32 cellular contexts compared by ENCODE assay signal in genomic region chr3:149481491-149481890, GRCh38. TPM values are rescaled to one million over a fixed set of nuclear protein-coding genes. Genes with fewer than 3 reads are reported as not detected.
"Had no signal": no experiment of that assay in that cellular context is flagged by ENCODE, and none has a peak within 500 bp of the region (broad histone marks: within the 10 kb centered on the region; RNA-seq: fewer than 3 reads in every experiment).

No MANE protein-coding gene starts in this region.

- H3K27me3 Mint-ChIP-seq: naive B cell; natural killer cell treated with Interleukin-12 subunit alpha and Interleukin-12 subunit beta and Interleukin-15 and Interleukin-18, amount 100 ng/mL, for 72 hours had no signal

- H3K9ac ChIP-seq: neural progenitor cell had no signal

- H3K9me3 Mint-ChIP-seq: central memory CD8-positive, alpha-beta T cell; immature natural killer cell; mesothelial cell of epicardium; naive B cell; natural killer cell treated with Interleukin-12 subunit alpha and Interleukin-12 subunit beta and Interleukin-15 and Interleukin-18, amount 100 ng/mL, for 72 hours; neural progenitor cell; stimulated activated memory B cell treated with anti-CD40 and anti-IgM and Interleukin-4, amounts not matched to agents 10 μg/mL and 1 μg/mL and 100 μg/mL, for 72 hours; stimulated activated naive CD8-positive, alpha-beta T cell treated with anti-CD3 and anti-CD28 coated beads, Interleukin-15, Interleukin-2, amounts not matched to agents 100 ng/mL and 50 ng/mL, for 24 hours had no signal

- H3K4me3 ChIP-seq: coronary artery, esophagus muscularis mucosa, gastroesophageal sphincter, heart left ventricle, hepatocyte, lower lobe of right lung, mucosa of descending colon, neural progenitor cell, prostate gland, right atrium auricular region, sigmoid colon, thoracic aorta, tibial nerve, upper lobe of right lung, uterus had no signal

- H3K9me3 ChIP-seq: esophagus muscularis mucosa, gastroesophageal sphincter, heart left ventricle, lower lobe of right lung, mucosa of descending colon, prostate gland, right atrium auricular region, sigmoid colon, thoracic aorta, tibial nerve, upper lobe of right lung, uterus had no signal

- H3K27me3 ChIP-seq: esophagus muscularis mucosa, foreskin keratinocyte, gastroesophageal sphincter, heart left ventricle, hepatocyte, neural progenitor cell, right atrium auricular region, sigmoid colon, tibial nerve, upper lobe of right lung, uterus had no signal

- H3K4me1 ChIP-seq: foreskin keratinocyte, neural progenitor cell, prostate gland, uterus had no signal

- ATAC-seq: foreskin keratinocyte; gastroesophageal sphincter; heart left ventricle; left ventricle myocardium superior; lower lobe of right lung; mucosa of descending colon; natural killer cell treated with Interleukin-12 subunit alpha and Interleukin-12 subunit beta and Interleukin-15 and Interleukin-18, amount 100 ng/mL, for 72 hours; stimulated activated memory B cell treated with anti-CD40 and anti-IgM and Interleukin-4, amounts not matched to agents 10 μg/mL and 1 μg/mL and 100 μg/mL, for 72 hours; upper lobe of right lung had no signal

- H3K4me1 Mint-ChIP-seq: central memory CD8-positive, alpha-beta T cell; naive B cell; stimulated activated memory B cell treated with anti-CD40 and anti-IgM and Interleukin-4, amounts not matched to agents 10 μg/mL and 1 μg/mL and 100 μg/mL, for 72 hours had no signal

- H3K36me3 Mint-ChIP-seq: immature natural killer cell; mesothelial cell of epicardium; naive B cell; natural killer cell treated with Interleukin-12 subunit alpha and Interleukin-12 subunit beta and Interleukin-15 and Interleukin-18, amount 100 ng/mL, for 72 hours; neural progenitor cell; stimulated activated memory B cell treated with anti-CD40 and anti-IgM and Interleukin-4, amounts not matched to agents 10 μg/mL and 1 μg/mL and 100 μg/mL, for 72 hours had no signal

- H3K4me2 ChIP-seq: hepatocyte, neural progenitor cell had no signal

- H3K27ac Mint-ChIP-seq: immature natural killer cell; naive B cell; natural killer cell treated with Interleukin-12 subunit alpha and Interleukin-12 subunit beta and Interleukin-15 and Interleukin-18, amount 100 ng/mL, for 72 hours; neural progenitor cell; stimulated activated memory B cell treated with anti-CD40 and anti-IgM and Interleukin-4, amounts not matched to agents 10 μg/mL and 1 μg/mL and 100 μg/mL, for 72 hours; stimulated activated naive CD8-positive, alpha-beta T cell treated with anti-CD3 and anti-CD28 coated beads, Interleukin-15, Interleukin-2, amounts not matched to agents 100 ng/mL and 50 ng/mL, for 24 hours had no signal

- H3K27ac ChIP-seq: coronary artery, esophagus muscularis mucosa, foreskin keratinocyte, gastroesophageal sphincter, heart left ventricle, hepatocyte, lower lobe of right lung, neural progenitor cell, prostate gland, right atrium auricular region, sigmoid colon, thoracic aorta, tibial nerve, upper lobe of right lung, uterus had no signal

- DNase-seq: dermis blood vessel endothelial cell; foreskin keratinocyte; heart left ventricle; immature natural killer cell; left ventricle myocardium superior; lower lobe of right lung; mucosa of descending colon; naive B cell; nucleus accumbens; sigmoid colon; stimulated activated CD4-positive, alpha-beta T cell treated with anti-CD3 and anti-CD28 coated beads, Interleukin-2, amount 100 ng/mL, for 24 hours; stimulated activated CD4-positive, alpha-beta T cell treated with anti-CD3 and anti-CD28 coated beads, Interleukin-4, amount 100 ng/mL, for 4 hours; upper lobe of right lung; uterus had no signal

- H2AFZ ChIP-seq: hepatocyte, neural progenitor cell had no signal

- H3K4me3 Mint-ChIP-seq: central memory CD8-positive, alpha-beta T cell; immature natural killer cell; mesothelial cell of epicardium; naive B cell; natural killer cell treated with Interleukin-12 subunit alpha and Interleukin-12 subunit beta and Interleukin-15 and Interleukin-18, amount 100 ng/mL, for 72 hours; neural progenitor cell; stimulated activated memory B cell treated with anti-CD40 and anti-IgM and Interleukin-4, amounts not matched to agents 10 μg/mL and 1 μg/mL and 100 μg/mL, for 72 hours; stimulated activated naive CD8-positive, alpha-beta T cell treated with anti-CD3 and anti-CD28 coated beads, Interleukin-15, Interleukin-2, amounts not matched to agents 100 ng/mL and 50 ng/mL, for 24 hours had no signal

- H3K36me3 ChIP-seq: esophagus muscularis mucosa, gastroesophageal sphincter, heart left ventricle, lower lobe of right lung, neural progenitor cell, prostate gland, right atrium auricular region, sigmoid colon, thoracic aorta, tibial nerve, upper lobe of right lung, uterus had no signal

RNA-seq across cellular contexts. Expression of gene TM4SF4, which starts 7.0 kb away (rescaled TPM):
- total RNA-seq: dermis blood vessel endothelial cell; endothelial cell of umbilical vein; foreskin keratinocyte; heart left ventricle; left ventricle myocardium superior; lower lobe of right lung; natural killer cell treated with Interleukin-12 subunit alpha and Interleukin-12 subunit beta and Interleukin-15 and Interleukin-18, amount 100 ng/mL, for 72 hours; osteocyte; prostate gland; right atrium auricular region; skeletal muscle tissue; thoracic aorta; tibial nerve had no signal
- polyA plus RNA-seq: endothelial cell of umbilical vein, foreskin keratinocyte, heart left ventricle, immature natural killer cell, keratinocyte had no signal
